Comparison of ENCODE assay signal across 1 cellular context in the genomic region with DNA sequence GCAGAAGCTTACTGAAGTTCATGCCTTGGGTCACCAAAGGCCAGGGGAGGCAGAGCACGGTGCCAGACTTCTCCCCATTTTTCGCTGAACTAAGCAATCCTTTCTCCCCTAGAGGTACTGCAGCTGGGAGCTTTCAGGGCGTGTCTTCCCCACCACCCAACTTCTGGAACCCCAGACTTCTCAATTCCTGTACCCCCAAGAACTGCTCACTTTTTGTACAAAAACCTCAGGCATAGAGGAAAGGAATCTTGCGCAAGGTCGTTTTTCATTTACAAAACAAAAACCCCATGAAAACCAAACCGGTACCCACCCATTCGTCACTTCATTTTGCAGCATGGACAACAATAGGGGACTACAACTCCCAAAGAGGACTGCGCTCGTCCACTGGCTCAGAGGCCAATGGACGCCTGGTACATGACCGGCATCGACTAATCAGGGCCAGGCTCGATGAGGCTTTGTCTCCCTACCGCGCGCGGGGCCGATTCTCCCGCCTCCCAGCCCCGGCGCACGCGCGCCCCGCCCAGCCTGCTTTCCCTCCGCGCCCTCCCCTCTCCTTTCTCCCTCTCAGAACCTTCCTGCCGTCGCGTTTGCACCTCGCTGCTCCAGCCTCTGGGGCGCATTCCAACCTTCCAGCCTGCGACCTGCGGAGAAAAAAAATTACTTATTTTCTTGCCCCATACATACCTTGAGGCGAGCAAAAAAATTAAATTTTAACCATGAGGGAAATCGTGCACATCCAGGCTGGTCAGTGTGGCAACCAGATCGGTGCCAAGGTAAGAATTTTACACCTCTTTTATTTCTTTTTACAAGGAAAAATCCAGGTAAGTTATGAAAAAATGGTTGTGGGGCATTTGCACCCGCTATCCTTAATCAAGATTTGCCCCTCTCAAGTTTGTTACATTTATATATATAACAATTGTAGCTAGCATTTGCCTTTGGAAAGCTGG.
TF ChIP-seq lines count a peak whose summit lies in the region.

A gene (plus strand): TSS at position 562 of the 947 bp plus-strand sequence. CDS start 155 bp downstream, at position 717.

TF ChIP-seq in HepG2, 621 proteins besides CTCF, POLR2A, EP300 and RAD21 (continued from another document and continues in another):
- TF ChIP-seq, protein P1, sequence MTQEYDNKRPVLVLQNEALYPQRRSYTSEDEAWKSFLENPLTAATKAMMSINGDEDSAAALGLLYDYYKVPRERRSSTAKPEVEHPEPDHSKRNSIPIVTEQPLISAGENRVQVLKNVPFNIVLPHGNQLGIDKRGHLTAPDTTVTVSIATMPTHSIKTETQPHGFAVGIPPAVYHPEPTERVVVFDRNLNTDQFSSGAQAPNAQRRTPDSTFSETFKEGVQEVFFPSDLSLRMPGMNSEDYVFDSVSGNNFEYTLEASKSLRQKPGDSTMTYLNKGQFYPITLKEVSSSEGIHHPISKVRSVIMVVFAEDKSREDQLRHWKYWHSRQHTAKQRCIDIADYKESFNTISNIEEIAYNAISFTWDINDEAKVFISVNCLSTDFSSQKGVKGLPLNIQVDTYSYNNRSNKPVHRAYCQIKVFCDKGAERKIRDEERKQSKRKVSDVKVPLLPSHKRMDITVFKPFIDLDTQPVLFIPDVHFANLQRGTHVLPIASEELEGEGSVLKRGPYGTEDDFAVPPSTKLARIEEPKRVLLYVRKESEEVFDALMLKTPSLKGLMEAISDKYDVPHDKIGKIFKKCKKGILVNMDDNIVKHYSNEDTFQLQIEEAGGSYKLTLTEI (CRISPR knock-in tag; conservative IDR thresholded peaks at IDR 0.05) = no peak
- TF ChIP-seq ARNTL (CRISPR knock-in tag; IDR thresholded peaks at IDR 0.05) (no peak; the same call in 1 of the 2 replicates), NFYC (CRISPR knock-in tag; IDR thresholded peaks at IDR 0.05) (peak; percentile 92), ZBTB21 (CRISPR knock-in tag; IDR thresholded peaks at IDR 0.05) (0 out of 2 replicates have a peak, but pooled peaks have one; percentile 0), ZNF557 (CRISPR knock-in tag; IDR thresholded peaks at IDR 0.05) (no peak), SSRP1 (CRISPR knock-in tag; IDR thresholded peaks at IDR 0.05) (no peak), KLF9 (CRISPR knock-in tag; IDR thresholded peaks at IDR 0.05; ENCODE audit: low read depth) (peak; percentile 54; the same call in 1 of the 2 replicates), SRSF4 (IDR thresholded peaks at IDR 0.05; ENCODE audit: low read depth, low read length, poor library complexity, severe bottlenecking) (no peak), ZNF230 (CRISPR knock-in tag; IDR thresholded peaks at IDR 0.05) (no peak), ZFX (CRISPR knock-in tag; IDR thresholded peaks at IDR 0.05; ENCODE audit: low read depth) (no peak), PCBP2 (optimal IDR thresholded peaks at IDR 0.05; ENCODE audit: low read depth, low read length, poor library complexity, severe bottlenecking) (peak; percentile 53), HOXA9 (CRISPR knock-in tag; IDR thresholded peaks at IDR 0.05; ENCODE audit: borderline replicate concordance) (no peak), PAX8 (CRISPR knock-in tag; IDR thresholded peaks at IDR 0.05; ENCODE audit: borderline replicate concordance) (no peak), GTF2F1 (IDR thresholded peaks at IDR 0.05; ENCODE audit: low read length) (peak; percentile 90), ZC3H13 (CRISPR knock-in tag; IDR thresholded peaks at IDR 0.05) (no peak), NPAS2 (CRISPR knock-in tag; IDR thresholded peaks at IDR 0.05; ENCODE audit: borderline replicate concordance) (no peak), ZNF776 (CRISPR knock-in tag; IDR thresholded peaks at IDR 0.05) (no peak), TGIF2 (CRISPR knock-in tag; IDR thresholded peaks at IDR 0.05) (peak; percentile 58; the same call in 1 of the 2 replicates), SMYD3 (CRISPR knock-in tag; IDR thresholded peaks at IDR 0.05) (no peak), CBX1 (IDR thresholded peaks at IDR 0.05; ENCODE audit: low read depth) (peak; percentile 61), ZFP36L2 (CRISPR knock-in tag; IDR thresholded peaks at IDR 0.05) (no peak), REPIN1 (CRISPR knock-in tag; IDR thresholded peaks at IDR 0.05; ENCODE audit: borderline replicate concordance, low read depth) (peak; percentile 75; the same call in 1 of the 2 replicates), CBFB (CRISPR knock-in tag; IDR thresholded peaks at IDR 0.05) (no peak; the same call in 1 of the 2 replicates), ZNF256 (CRISPR knock-in tag; conservative IDR thresholded peaks at IDR 0.05) (0 out of 2 replicates have a peak, but pooled peaks have one; percentile 64), NFYB (CRISPR knock-in tag; IDR thresholded peaks at IDR 0.05) (peak; percentile 93), ZNF605 (CRISPR knock-in tag; IDR thresholded peaks at IDR 0.05) (peak; percentile 75), GABPA (IDR thresholded peaks at IDR 0.05; ENCODE audit: low read depth, low read length) (0 out of 2 replicates have a peak, but pooled peaks have one; percentile 10), GABPA (CRISPR knock-in tag; IDR thresholded peaks at IDR 0.05; ENCODE audit: low read depth) (peak; percentile 31), CENPT (CRISPR knock-in tag; IDR thresholded peaks at IDR 0.05; ENCODE audit: low read depth) (0 out of 2 replicates have a peak, but pooled peaks have one; percentile 34), RBFOX2 (IDR thresholded peaks at IDR 0.05; ENCODE audit: low read depth, low read length) (peak; percentile 86), PHF8 (CRISPR knock-in tag; IDR thresholded peaks at IDR 0.05) (peak; percentile 67), ZNF10 (CRISPR knock-in tag; IDR thresholded peaks at IDR 0.05; ENCODE audit: borderline replicate concordance, low read depth) (no peak), TBP (CRISPR knock-in tag; IDR thresholded peaks at IDR 0.05) (no peak)
- TF ChIP-seq, protein P2, sequence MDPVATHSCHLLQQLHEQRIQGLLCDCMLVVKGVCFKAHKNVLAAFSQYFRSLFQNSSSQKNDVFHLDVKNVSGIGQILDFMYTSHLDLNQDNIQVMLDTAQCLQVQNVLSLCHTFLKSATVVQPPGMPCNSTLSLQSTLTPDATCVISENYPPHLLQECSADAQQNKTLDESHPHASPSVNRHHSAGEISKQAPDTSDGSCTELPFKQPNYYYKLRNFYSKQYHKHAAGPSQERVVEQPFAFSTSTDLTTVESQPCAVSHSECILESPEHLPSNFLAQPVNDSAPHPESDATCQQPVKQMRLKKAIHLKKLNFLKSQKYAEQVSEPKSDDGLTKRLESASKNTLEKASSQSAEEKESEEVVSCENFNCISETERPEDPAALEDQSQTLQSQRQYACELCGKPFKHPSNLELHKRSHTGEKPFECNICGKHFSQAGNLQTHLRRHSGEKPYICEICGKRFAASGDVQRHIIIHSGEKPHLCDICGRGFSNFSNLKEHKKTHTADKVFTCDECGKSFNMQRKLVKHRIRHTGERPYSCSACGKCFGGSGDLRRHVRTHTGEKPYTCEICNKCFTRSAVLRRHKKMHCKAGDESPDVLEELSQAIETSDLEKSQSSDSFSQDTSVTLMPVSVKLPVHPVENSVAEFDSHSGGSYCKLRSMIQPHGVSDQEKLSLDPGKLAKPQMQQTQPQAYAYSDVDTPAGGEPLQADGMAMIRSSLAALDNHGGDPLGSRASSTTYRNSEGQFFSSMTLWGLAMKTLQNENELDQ (CRISPR knock-in tag; IDR thresholded peaks at IDR 0.05; ENCODE audit: borderline replicate concordance) = no peak
- TF ChIP-seq, protein P3, sequence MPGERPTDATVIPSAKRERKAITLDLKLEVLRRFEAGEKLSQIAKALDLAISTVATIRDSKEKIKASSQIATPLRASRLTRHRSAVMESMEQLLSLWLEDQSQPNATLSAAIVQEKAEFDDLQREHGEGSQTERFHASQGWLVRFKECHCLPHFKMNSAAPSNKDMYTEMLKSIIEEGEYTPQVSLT (CRISPR knock-in tag; IDR thresholded peaks at IDR 0.05; ENCODE audit: borderline replicate concordance, low read depth) = no peak
- TF ChIP-seq, protein P4, sequence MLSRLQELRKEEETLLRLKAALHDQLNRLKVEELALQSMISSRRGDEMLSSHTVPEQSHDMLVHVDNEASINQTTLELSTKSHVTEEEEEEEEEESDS (CRISPR knock-in tag; IDR thresholded peaks at IDR 0.05; ENCODE audit: borderline replicate concordance) = no peak
- TF ChIP-seq, protein P5, sequence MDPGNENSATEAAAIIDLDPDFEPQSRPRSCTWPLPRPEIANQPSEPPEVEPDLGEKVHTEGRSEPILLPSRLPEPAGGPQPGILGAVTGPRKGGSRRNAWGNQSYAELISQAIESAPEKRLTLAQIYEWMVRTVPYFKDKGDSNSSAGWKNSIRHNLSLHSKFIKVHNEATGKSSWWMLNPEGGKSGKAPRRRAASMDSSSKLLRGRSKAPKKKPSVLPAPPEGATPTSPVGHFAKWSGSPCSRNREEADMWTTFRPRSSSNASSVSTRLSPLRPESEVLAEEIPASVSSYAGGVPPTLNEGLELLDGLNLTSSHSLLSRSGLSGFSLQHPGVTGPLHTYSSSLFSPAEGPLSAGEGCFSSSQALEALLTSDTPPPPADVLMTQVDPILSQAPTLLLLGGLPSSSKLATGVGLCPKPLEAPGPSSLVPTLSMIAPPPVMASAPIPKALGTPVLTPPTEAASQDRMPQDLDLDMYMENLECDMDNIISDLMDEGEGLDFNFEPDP (CRISPR knock-in tag; conservative IDR thresholded peaks at IDR 0.05) = peak; percentile 72; the same call in 1 of the 2 replicates
- TF ChIP-seq, protein P6, sequence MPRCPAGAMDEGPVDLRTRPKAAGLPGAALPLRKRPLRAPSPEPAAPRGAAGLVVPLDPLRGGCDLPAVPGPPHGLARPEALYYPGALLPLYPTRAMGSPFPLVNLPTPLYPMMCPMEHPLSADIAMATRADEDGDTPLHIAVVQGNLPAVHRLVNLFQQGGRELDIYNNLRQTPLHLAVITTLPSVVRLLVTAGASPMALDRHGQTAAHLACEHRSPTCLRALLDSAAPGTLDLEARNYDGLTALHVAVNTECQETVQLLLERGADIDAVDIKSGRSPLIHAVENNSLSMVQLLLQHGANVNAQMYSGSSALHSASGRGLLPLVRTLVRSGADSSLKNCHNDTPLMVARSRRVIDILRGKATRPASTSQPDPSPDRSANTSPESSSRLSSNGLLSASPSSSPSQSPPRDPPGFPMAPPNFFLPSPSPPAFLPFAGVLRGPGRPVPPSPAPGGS (CRISPR knock-in tag; IDR thresholded peaks at IDR 0.05) = no peak; the same call in none of the 2 replicates
- TF ChIP-seq, protein P7, sequence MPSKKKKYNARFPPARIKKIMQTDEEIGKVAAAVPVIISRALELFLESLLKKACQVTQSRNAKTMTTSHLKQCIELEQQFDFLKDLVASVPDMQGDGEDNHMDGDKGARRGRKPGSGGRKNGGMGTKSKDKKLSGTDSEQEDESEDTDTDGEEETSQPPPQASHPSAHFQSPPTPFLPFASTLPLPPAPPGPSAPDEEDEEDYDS (CRISPR knock-in tag; IDR thresholded peaks at IDR 0.05) = peak; percentile 92
- TF ChIP-seq, protein P8, sequence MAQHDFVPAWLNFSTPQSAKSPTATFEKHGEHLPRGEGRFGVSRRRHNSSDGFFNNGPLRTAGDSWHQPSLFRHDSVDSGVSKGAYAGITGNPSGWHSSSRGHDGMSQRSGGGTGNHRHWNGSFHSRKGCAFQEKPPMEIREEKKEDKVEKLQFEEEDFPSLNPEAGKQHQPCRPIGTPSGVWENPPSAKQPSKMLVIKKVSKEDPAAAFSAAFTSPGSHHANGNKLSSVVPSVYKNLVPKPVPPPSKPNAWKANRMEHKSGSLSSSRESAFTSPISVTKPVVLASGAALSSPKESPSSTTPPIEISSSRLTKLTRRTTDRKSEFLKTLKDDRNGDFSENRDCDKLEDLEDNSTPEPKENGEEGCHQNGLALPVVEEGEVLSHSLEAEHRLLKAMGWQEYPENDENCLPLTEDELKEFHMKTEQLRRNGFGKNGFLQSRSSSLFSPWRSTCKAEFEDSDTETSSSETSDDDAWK (CRISPR knock-in tag; IDR thresholded peaks at IDR 0.05) = no peak
- TF ChIP-seq, protein P9, sequence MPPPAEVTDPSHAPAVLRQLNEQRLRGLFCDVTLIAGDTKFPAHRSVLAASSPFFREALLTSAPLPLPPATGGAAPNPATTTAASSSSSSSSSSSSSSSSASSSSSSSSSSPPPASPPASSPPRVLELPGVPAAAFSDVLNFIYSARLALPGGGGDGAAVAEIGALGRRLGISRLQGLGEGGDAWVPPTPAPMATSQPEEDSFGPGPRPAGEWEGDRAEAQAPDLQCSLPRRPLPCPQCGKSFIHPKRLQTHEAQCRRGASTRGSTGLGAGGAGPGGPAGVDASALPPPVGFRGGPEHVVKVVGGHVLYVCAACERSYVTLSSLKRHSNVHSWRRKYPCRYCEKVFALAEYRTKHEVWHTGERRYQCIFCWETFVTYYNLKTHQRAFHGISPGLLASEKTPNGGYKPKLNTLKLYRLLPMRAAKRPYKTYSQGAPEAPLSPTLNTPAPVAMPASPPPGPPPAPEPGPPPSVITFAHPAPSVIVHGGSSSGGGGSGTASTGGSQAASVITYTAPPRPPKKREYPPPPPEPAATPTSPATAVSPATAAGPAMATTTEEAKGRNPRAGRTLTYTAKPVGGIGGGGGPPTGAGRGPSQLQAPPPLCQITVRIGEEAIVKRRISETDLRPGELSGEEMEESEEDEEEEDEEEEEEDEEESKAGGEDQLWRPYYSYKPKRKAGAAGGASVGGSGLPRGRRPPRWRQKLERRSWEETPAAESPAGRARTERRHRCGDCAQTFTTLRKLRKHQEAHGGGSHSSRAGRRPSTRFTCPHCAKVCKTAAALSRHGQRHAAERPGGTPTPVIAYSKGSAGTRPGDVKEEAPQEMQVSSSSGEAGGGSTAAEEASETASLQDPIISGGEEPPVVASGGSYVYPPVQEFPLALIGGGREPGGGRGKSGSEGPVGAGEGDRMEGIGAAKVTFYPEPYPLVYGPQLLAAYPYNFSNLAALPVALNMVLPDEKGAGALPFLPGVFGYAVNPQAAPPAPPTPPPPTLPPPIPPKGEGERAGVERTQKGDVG (CRISPR knock-in tag; IDR thresholded peaks at IDR 0.05; ENCODE audit: borderline replicate concordance) = peak; percentile 73; the same call in 1 of the 2 replicates
- TF ChIP-seq, protein P10, sequence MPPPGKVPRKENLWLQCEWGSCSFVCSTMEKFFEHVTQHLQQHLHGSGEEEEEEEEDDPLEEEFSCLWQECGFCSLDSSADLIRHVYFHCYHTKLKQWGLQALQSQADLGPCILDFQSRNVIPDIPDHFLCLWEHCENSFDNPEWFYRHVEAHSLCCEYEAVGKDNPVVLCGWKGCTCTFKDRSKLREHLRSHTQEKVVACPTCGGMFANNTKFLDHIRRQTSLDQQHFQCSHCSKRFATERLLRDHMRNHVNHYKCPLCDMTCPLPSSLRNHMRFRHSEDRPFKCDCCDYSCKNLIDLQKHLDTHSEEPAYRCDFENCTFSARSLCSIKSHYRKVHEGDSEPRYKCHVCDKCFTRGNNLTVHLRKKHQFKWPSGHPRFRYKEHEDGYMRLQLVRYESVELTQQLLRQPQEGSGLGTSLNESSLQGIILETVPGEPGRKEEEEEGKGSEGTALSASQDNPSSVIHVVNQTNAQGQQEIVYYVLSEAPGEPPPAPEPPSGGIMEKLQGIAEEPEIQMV (CRISPR knock-in tag; IDR thresholded peaks at IDR 0.05; ENCODE audit: low read depth) = no peak
- TF ChIP-seq, protein P11, sequence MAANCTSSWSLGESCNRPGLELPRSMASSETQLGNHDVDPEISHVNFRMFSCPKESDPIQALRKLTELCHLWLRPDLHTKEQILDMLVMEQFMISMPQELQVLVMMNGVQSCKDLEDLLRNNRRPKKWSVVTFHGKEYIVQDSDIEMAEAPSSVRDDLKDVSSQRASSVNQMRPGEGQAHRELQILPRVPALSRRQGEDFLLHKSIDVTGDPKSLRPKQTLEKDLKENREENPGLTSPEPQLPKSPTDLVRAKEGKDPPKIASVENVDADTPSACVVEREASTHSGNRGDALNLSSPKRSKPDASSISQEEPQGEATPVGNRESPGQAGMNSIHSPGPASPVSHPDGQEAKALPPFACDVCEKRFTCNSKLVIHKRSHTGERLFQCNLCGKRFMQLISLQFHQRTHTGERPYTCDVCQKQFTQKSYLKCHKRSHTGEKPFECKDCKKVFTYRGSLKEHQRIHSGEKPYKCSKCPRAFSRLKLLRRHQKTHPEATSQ (CRISPR knock-in tag; IDR thresholded peaks at IDR 0.05; ENCODE audit: borderline replicate concordance) = peak; percentile 81; the same call in 1 of the 2 replicates
- TF ChIP-seq, protein P12, sequence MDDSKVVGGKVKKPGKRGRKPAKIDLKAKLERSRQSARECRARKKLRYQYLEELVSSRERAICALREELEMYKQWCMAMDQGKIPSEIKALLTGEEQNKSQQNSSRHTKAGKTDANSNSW (CRISPR knock-in tag; IDR thresholded peaks at IDR 0.05; ENCODE audit: borderline replicate concordance) = no peak
